Comparison of ENCODE assay signal across 1 cellular context in genomic region chr9:128689820-128690683, GRCh38.
TF ChIP-seq lines count a peak whose summit lies in the region.

No MANE protein-coding gene starts in this region.

TF ChIP-seq in WTC11, 78 proteins besides CTCF, POLR2A, EP300 and RAD21 (continued from another document):
- peak; percentile 41; the same call in 1 of the 2 replicates for TF ChIP-seq USF1 (CRISPR knock-in tag; IDR thresholded peaks at IDR 0.05)
- TF ChIP-seq FOXP1 (CRISPR knock-in tag; IDR thresholded peaks at IDR 0.05; ENCODE audit: borderline replicate concordance), result 0 out of 2 replicates have a peak, but pooled peaks have one; percentile 65
- peak; percentile 54; the same call in 1 of the 2 replicates for TF ChIP-seq TEAD1 (CRISPR knock-in tag; IDR thresholded peaks at IDR 0.05)
- TF ChIP-seq TEAD4 (CRISPR knock-in tag; IDR thresholded peaks at IDR 0.05), result no peak
- TF ChIP-seq NR1H2 (CRISPR knock-in tag; IDR thresholded peaks at IDR 0.05), result no peak
- TF ChIP-seq E2F5 (CRISPR knock-in tag; IDR thresholded peaks at IDR 0.05), result no peak
- TF ChIP-seq JAZF1 (CRISPR knock-in tag; IDR thresholded peaks at IDR 0.05), result no peak
- no peak for TF ChIP-seq GRHL2 (CRISPR knock-in tag; IDR thresholded peaks at IDR 0.05; ENCODE audit: insufficient replicate concordance, severe bottlenecking)
